Comparison of ENCODE assay signal across 9 cellular contexts in genomic region chr2:199019898-199020507, GRCh38.
A peak's percentile ranks its signal among the peaks of the same experiment; 100 is the strongest.
DNase-seq lines count a peak whose midpoint lies in the region; ATAC-seq and TF ChIP-seq lines count a peak whose summit lies in the region.
"Had no signal": no experiment of that assay in that cellular context is flagged by ENCODE, and none has a peak within 500 bp of the region (broad histone marks: within the 10 kb centered on the region; RNA-seq: fewer than 3 reads in every experiment).

No MANE protein-coding gene starts in this region.

- H3K36me3 Mint-ChIP-seq in mesothelial cell of epicardium = no peaks in the 10 kb centered on the region

- H3K27ac ChIP-seq in ovary = no peak overlapping the region
- H3K27ac ChIP-seq in right atrium auricular region = no peak overlapping the region
- H3K27ac ChIP-seq: BLaER1 treated with 17β-estradiol and CSF1 and Interleukin-3, amounts not matched to agents 10 nM and 100 nM had no signal

- no peak for TF ChIP-seq EP300 in ovary (IDR thresholded peaks at IDR 0.05)

- H3K27me3 ChIP-seq in ovary (no peaks in the 10 kb centered on the region), right atrium auricular region (no peaks in the 10 kb centered on the region)
- H3K27me3 ChIP-seq: BLaER1 treated with 17β-estradiol and CSF1 and Interleukin-3, amounts not matched to agents 10 nM and 100 nM had no signal

- H3K4me1 Mint-ChIP-seq in mesothelial cell of epicardium = no peaks in the 10 kb centered on the region

- ATAC-seq in HG03135 (IDR thresholded peaks at IDR 0.05; ENCODE audit: unreplicated experiment) = no peak

- H3K4me3 ChIP-seq in ovary (no peak overlapping the region), right atrium auricular region (no peak overlapping the region)
- H3K4me3 ChIP-seq: BLaER1 treated with 17β-estradiol and CSF1 and Interleukin-3, amounts not matched to agents 10 nM and 100 nM had no signal

- peak; percentile 22 for TF ChIP-seq CTCF in mesothelial cell of epicardium (IDR thresholded peaks at IDR 0.05; ENCODE audit: unreplicated experiment)
- TF ChIP-seq CTCF in ovary (IDR thresholded peaks at IDR 0.05) = peak in 1 of 3 donors; percentile 13
- peak in 1 of 2 donors; percentile 14 for TF ChIP-seq CTCF in right atrium auricular region (IDR thresholded peaks at IDR 0.05)

- H3K36me3 ChIP-seq in ovary (no peaks in the 10 kb centered on the region), right atrium auricular region (no peaks in the 10 kb centered on the region)
- H3K36me3 ChIP-seq: BLaER1 treated with 17β-estradiol and CSF1 and Interleukin-3, amounts not matched to agents 10 nM and 100 nM had no signal

- intact Hi-C loops in ovary (cut with DNase I) = no loop called here

- DNase-seq in NCI-H1436 (lab: John Stamatoyannopoulos, UW) (peak; percentile 35), NCI-H1436 treated with DMSO at 0.1 percent for 48 hours (lab: John Stamatoyannopoulos, UW) (no peak), NAMALWA (ENCODE audit: low spot score) (peak; percentile 52), astrocyte of the hippocampus (ENCODE audit: low read depth, low spot score) (peak; percentile 69), mesothelial cell of epicardium (ENCODE audit: low spot score in 2 of 2, unreplicated experiment in 2 of 2) (no peak), ovary (no peak), right atrium auricular region (ENCODE audit: low spot score) (no peak)

- H3K4me1 ChIP-seq in ovary (ENCODE audit: insufficient read depth) = no peaks in the 10 kb centered on the region
- H3K4me1 ChIP-seq in right atrium auricular region = no peaks in the 10 kb centered on the region
- H3K4me1 ChIP-seq: BLaER1 treated with 17β-estradiol and CSF1 and Interleukin-3, amounts not matched to agents 10 nM and 100 nM had no signal

- H3K9me3 ChIP-seq in ovary (no peaks in the 10 kb centered on the region), right atrium auricular region (no peaks in the 10 kb centered on the region)
- H3K9me3 ChIP-seq: BLaER1 treated with 17β-estradiol and CSF1 and Interleukin-3, amounts not matched to agents 10 nM and 100 nM had no signal

- H3K27ac Mint-ChIP-seq in mesothelial cell of epicardium = no peak overlapping the region

- peaks cover 16% of the 10 kb centered on the region for H3K27me3 Mint-ChIP-seq in mesothelial cell of epicardium (ENCODE audit: low read depth)

- no peak overlapping the region for H3K4me3 Mint-ChIP-seq in mesothelial cell of epicardium

- H3K9me3 Mint-ChIP-seq in mesothelial cell of epicardium = no peaks in the 10 kb centered on the region

- TF ChIP-seq POLR2A in ovary (IDR thresholded peaks at IDR 0.05) = no peak

- 14 to 19% (median 14%) methylated on average over 4 of the region's 4 CpGs for WGBS in ovary, 3 donors

Comparison
In these comparisons a context has a peak if more than half of its experiments do, and no peak if none do; other contexts are left out.
1. DNase-seq: peak in NCI-H1436 (single experiment), NAMALWA (single experiment) and astrocyte of the hippocampus (single experiment); none in NCI-H1436 treated with DMSO at 0.1 percent for 48 hours (single experiment), mesothelial cell of epicardium (0 of 2), ovary (0 of 5) and right atrium auricular region (single experiment).